Comparison of ENCODE assay signal across 1 cellular context in the genomic region with DNA sequence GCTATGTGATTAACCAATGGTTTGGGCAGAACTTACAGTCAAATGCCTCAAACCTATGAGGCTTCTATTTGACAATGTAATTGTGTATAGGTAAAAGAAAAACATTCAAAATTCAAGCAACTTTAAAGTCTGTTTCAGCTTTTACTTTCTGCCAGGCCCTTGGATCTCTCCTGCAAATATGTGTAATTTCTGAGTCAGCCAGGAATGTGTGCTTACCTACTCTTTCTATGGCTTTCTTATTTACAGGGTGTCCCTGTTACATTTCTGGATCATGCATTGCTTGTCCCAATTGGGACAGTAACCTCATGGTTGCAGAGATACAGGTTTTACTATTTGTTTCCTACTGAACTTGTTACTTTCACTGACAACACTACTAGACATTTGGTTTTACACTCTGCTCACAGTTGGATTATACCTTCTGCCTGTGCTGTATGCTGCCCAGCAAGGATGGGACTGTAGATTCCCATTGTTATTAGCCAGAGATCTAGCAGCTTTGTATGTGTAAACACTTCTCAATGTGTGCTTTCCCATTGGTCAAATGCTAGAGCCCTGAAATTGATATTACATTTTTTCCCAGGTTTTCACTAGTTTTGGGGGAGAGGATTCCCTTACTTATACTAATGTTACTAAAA.
TF ChIP-seq lines count a peak whose summit lies in the region.

No MANE protein-coding gene starts in this region.

TF ChIP-seq in endothelial cell of umbilical vein, 7 proteins besides CTCF, POLR2A, EP300 and RAD21 (continued from another document):
- no peak for TF ChIP-seq FOS (IDR thresholded peaks at IDR 0.05; ENCODE audit: borderline replicate concordance, insufficient read depth, low read length)
- no peak for TF ChIP-seq GATA2 (IDR thresholded peaks at IDR 0.05; ENCODE audit: insufficient read depth, insufficient read length, low read depth, low read length)
- TF ChIP-seq MAX (IDR thresholded peaks at IDR 0.05; ENCODE audit: insufficient read depth, insufficient read length) = no peak
